In genomic region chr6:136959471-136959891, GRCh38 we compare ENCODE assay signal across 11 cellular contexts. TPM values are rescaled to one million over a fixed set of nuclear protein-coding genes. Genes with fewer than 3 reads are reported as not detected.
A peak's percentile ranks its signal among the peaks of the same experiment; 100 is the strongest.
DNase-seq lines count a peak whose midpoint lies in the region; ATAC-seq, FAIRE-seq and TF ChIP-seq lines count a peak whose summit lies in the region.
"Had no signal": no experiment of that assay in that cellular context is flagged by ENCODE, and none has a peak within 500 bp of the region (broad histone marks: within the 10 kb centered on the region; RNA-seq: fewer than 3 reads in every experiment).

No MANE protein-coding gene starts in this region.

- TF ChIP-seq EP300 in H1 (IDR thresholded peaks at IDR 0.05; ENCODE audit: borderline replicate concordance in 1 of 2, low read depth in 2 of 2, low read length in 2 of 2) = no peak

- H3K18ac ChIP-seq in H1 (ENCODE audit: extremely low read depth, low read length) = peak overlapping the region; percentile 91

- H3K27ac Mint-ChIP-seq in CD8-positive, alpha-beta memory T cell = no peak overlapping the region
- H3K27ac Mint-ChIP-seq: activated CD4-positive, alpha-beta T cell treated with anti-CD3 and anti-CD28 coated beads for 36 hours had no signal

- H3K4ac ChIP-seq in H1 (replicated peaks; ENCODE audit: insufficient read length, low read depth, low read length) = no peak overlapping the region

- no peak overlapping the region for H3K27ac ChIP-seq in H1 (ENCODE audit: low read depth, low read length)
- H3K27ac ChIP-seq in thyroid gland = no peak overlapping the region
- H3K27ac ChIP-seq in SJCRH30 = no peak overlapping the region
- no peak overlapping the region for H3K27ac ChIP-seq in CD8-positive, alpha-beta memory T cell (ENCODE audit: low read depth, low read length)
- H3K27ac ChIP-seq: 22Rv1 had no signal

- POLR2A ChIA-PET in H1 (lab: Charles Lee; ENCODE audit: partially characterized antibody) = interaction anchor here (0.7 to 4.6 kb wide), 6 partner anchors 13 to 130 kb away, joined by 3 to 26 read pairs (median 4); partner anchors contain the start of gene SLC35D3
- POLR2A ChIA-PET in CD8-positive, alpha-beta memory T cell (lab: Charles Lee) = no interaction called here

- CTCF ChIA-PET in H1 (lab: Charles Lee; ENCODE audit: partially characterized antibody) = interaction anchor here (0.7 to 5.1 kb wide), 13 partner anchors 8 to 642 kb away, joined by 3 to 41 read pairs (median 4); partner anchors contain the start of gene SLC35D3
- CTCF ChIA-PET in CD8-positive, alpha-beta memory T cell (lab: Charles Lee) = no interaction called here

- peak overlapping the region; percentile 98 for H2BK12ac ChIP-seq in H1 (ENCODE audit: low read depth, low read length)

- H3K4me1 Mint-ChIP-seq in CD8-positive, alpha-beta memory T cell = peaks cover 0 to 5% (median 3%) of the 10 kb centered on the region in 3 donors

- FAIRE-seq in H1 (lab: Jason Lieb, UNC) = peak; percentile 39

- peak overlapping the region in 1 of 2 experiments; percentile 9; a peak in 2 of 4 replicates for H3K4me2 ChIP-seq in H1 (ENCODE audit: insufficient read depth in 1 of 2, low read depth in 2 of 2, low read length in 2 of 2)

- no peak overlapping the region for H3K14ac ChIP-seq in H1 (ENCODE audit: insufficient read length)

- intact Hi-C loops in thyroid gland (cut with DNase I) = no loop called here

- H3K4me3 ChIP-seq in H1 (ENCODE audit: extremely low read depth in 1 of 4, insufficient read depth in 2 of 4, low read depth in 3 of 4, low read length in 4 of 4) (no peak overlapping the region), thyroid gland (replicated peaks in 1 of 3) (no peak overlapping the region), SJCRH30 (no peak overlapping the region)
- H3K4me3 ChIP-seq in CD8-positive, alpha-beta memory T cell (ENCODE audit: low read length) = no peak overlapping the region

- H2BK15ac ChIP-seq in H1 (ENCODE audit: low read length) = peak overlapping the region; percentile 77; the same call in 1 of the 2 replicates

- no peaks in the 10 kb centered on the region for H3K9me3 Mint-ChIP-seq in CD8-positive, alpha-beta memory T cell

- H4K8ac ChIP-seq in H1 (ENCODE audit: extremely low read depth, insufficient read depth, low read length) = peak overlapping the region; percentile 66; the same call in 1 of the 2 replicates

- no peaks in the 10 kb centered on the region for H3K36me3 ChIP-seq in H1 (ENCODE audit: control insufficient read depth in 2 of 4, insufficient read depth in 4 of 4, low read length in 3 of 4)
- no peaks in the 10 kb centered on the region for H3K36me3 ChIP-seq in thyroid gland
- no peaks in the 10 kb centered on the region for H3K36me3 ChIP-seq in SJCRH30
- H3K36me3 ChIP-seq in CD8-positive, alpha-beta memory T cell (ENCODE audit: insufficient read depth, low read length) = no peaks in the 10 kb centered on the region

- H4K5ac ChIP-seq in H1 (ENCODE audit: insufficient read length, low read depth, low read length) = peak overlapping the region; percentile 2

- no peak for TF ChIP-seq RAD21 in H1 (IDR thresholded peaks at IDR 0.05 in 1 of 2, conservative IDR thresholded peaks at IDR 0.05 in 1 of 2; ENCODE audit: low read depth in 2 of 2, low read length in 2 of 2)

- TF ChIP-seq CTCF in H1 (IDR thresholded peaks at IDR 0.05; ENCODE audit: control extremely low read depth in 1 of 3, insufficient read depth in 1 of 3, low read depth in 1 of 3, low read length in 3 of 3) (no peak), thyroid gland (IDR thresholded peaks at IDR 0.05) (no peak)

- no peaks in the 10 kb centered on the region for H3K36me3 Mint-ChIP-seq in CD8-positive, alpha-beta memory T cell

- H3K9me3 ChIP-seq in H1 (ENCODE audit: insufficient read depth in 2 of 2, low read depth in 1 of 2, low read length in 1 of 2) (no peaks in the 10 kb centered on the region), thyroid gland (no peaks in the 10 kb centered on the region), SJCRH30 (replicated peaks) (0 out of 2 replicates have a peak, but pooled peaks cover 3% of the 10 kb centered on the region)
- H3K9me3 ChIP-seq in CD8-positive, alpha-beta memory T cell (ENCODE audit: low read length) = no peaks in the 10 kb centered on the region

- H3K27me3 ChIP-seq in H1 (replicated peaks in 1 of 4; ENCODE audit: control insufficient read depth in 3 of 4, extremely low read depth in 1 of 4, insufficient read depth in 3 of 4, low read length in 3 of 4) = no peaks in the 10 kb centered on the region
- no peaks in the 10 kb centered on the region for H3K27me3 ChIP-seq in thyroid gland
- H3K27me3 ChIP-seq in SJCRH30 = no peaks in the 10 kb centered on the region
- no peaks in the 10 kb centered on the region for H3K27me3 ChIP-seq in CD8-positive, alpha-beta memory T cell (ENCODE audit: insufficient read depth, low read length, poor library complexity, severe bottlenecking)

- no peaks in the 10 kb centered on the region for H3K79me1 ChIP-seq in H1 (ENCODE audit: low read depth, low read length)

- no peak overlapping the region for H3K23ac ChIP-seq in H1 (ENCODE audit: insufficient read length)

- DNase-seq in DMS 273 (lab: John Stamatoyannopoulos, UW; ENCODE audit: unreplicated experiment) = peak; percentile 17
- DNase-seq in DMS 273 treated with DMSO at 0.1 percent for 48 hours (lab: John Stamatoyannopoulos, UW) = no peak
- DNase-seq in NCI-H345 (lab: John Stamatoyannopoulos, UW) = peak; percentile 76
- DNase-seq in H1 (ENCODE audit: low read depth in 1 of 2, low spot score in 2 of 2) = peak in 1 of 2 experiments; percentile 65
- peak; percentile 74 to 87 for DNase-seq in thyroid gland
- no peak for DNase-seq in SJCRH30
- no peak for DNase-seq in CD8-positive, alpha-beta memory T cell
- DNase-seq: activated CD4-positive, alpha-beta T cell treated with anti-CD3 and anti-CD28 coated beads for 36 hours had no signal

- peak overlapping the region; percentile 94 for H4K91ac ChIP-seq in H1 (replicated peaks; ENCODE audit: insufficient read length, low read length)

- peak overlapping the region; percentile 70 for H2BK120ac ChIP-seq in H1 (replicated peaks; ENCODE audit: low read depth, low read length)

- WGBS in H1 (ENCODE audit: extremely low coverage in 1 of 2, insufficient coverage in 1 of 2, insufficient read length in 1 of 2, insufficient replicate concordance in 2 of 2, low coverage in 1 of 2, low lambda C conversion rate in 2 of 2, missing lambda C conversion rate in 1 of 2), 2 experiments = 58% methylated on average over 14 of the region's 14 CpGs; no CpG with 5 or more reads in 1 of the 2 experiments
- WGBS in thyroid gland, 2 donors = 24 to 31% methylated on average over 9 to 10 of the region's 14 CpGs

- peak overlapping the region; percentile 78; the same call in 1 of the 2 replicates for H2BK5ac ChIP-seq in H1 (ENCODE audit: low read depth, low read length)

- H2AK5ac ChIP-seq in H1 (ENCODE audit: low read depth, low read length) = peak overlapping the region; percentile 30; the same call in 1 of the 2 replicates

- H2BK20ac ChIP-seq in H1 (ENCODE audit: low read length) = peak overlapping the region; percentile 92; the same call in 1 of the 2 replicates

- no peaks in the 10 kb centered on the region for H3K23me2 ChIP-seq in H1 (ENCODE audit: low read depth, low read length)

- no peak for TF ChIP-seq POLR2A in H1 (IDR thresholded peaks at IDR 0.05; ENCODE audit: control extremely low read depth in 1 of 2, low read depth in 2 of 2, low read length in 2 of 2)
- TF ChIP-seq POLR2A in thyroid gland (IDR thresholded peaks at IDR 0.05) = no peak

- no peaks in the 10 kb centered on the region for H4K20me1 ChIP-seq in H1 (replicated peaks in 1 of 2; ENCODE audit: control insufficient read depth in 1 of 2, insufficient read depth in 2 of 2, low read length in 2 of 2)

- H3K4me1 ChIP-seq in H1 (replicated peaks in 1 of 4; ENCODE audit: control insufficient read depth in 3 of 4, insufficient read depth in 4 of 4, low read length in 3 of 4) (peaks cover 0 to 33% (median 16%) of the 10 kb centered on the region in 4 experiments; a peak in 6 of 7 replicates), thyroid gland (peaks cover 0 to 7% of the 10 kb centered on the region in 2 donors), SJCRH30 (peaks cover 29% of the 10 kb centered on the region)
- no peaks in the 10 kb centered on the region for H3K4me1 ChIP-seq in CD8-positive, alpha-beta memory T cell (ENCODE audit: insufficient read depth, low read length)

- no peak overlapping the region for H3K56ac ChIP-seq in H1 (replicated peaks; ENCODE audit: insufficient read length, low read depth, low read length)

- H3K4me3 Mint-ChIP-seq in CD8-positive, alpha-beta memory T cell = no peak overlapping the region
- H3K4me3 Mint-ChIP-seq: activated CD4-positive, alpha-beta T cell treated with anti-CD3 and anti-CD28 coated beads for 36 hours had no signal

- ATAC-seq in HG03469 (IDR thresholded peaks at IDR 0.05; ENCODE audit: unreplicated experiment) = no peak
- ATAC-seq: activated CD4-positive, alpha-beta T cell treated with anti-CD3 and anti-CD28 coated beads for 36 hours had no signal

- H3K9ac ChIP-seq in H1 (replicated peaks in 1 of 4; ENCODE audit: extremely low read depth in 1 of 4, low read depth in 3 of 4, low read length in 3 of 4) = no peak overlapping the region; a peak in 1 of 7 replicates

- H2AFZ ChIP-seq in H1 (ENCODE audit: low read length) = 0 out of 2 replicates have a peak overlapping the region, but pooled peaks have one; percentile 25

- H3K79me2 ChIP-seq in H1 (ENCODE audit: control insufficient read depth in 1 of 2, insufficient read depth in 2 of 2, low read length in 2 of 2) = no peaks in the 10 kb centered on the region

- peaks cover 12 to 41% of the 10 kb centered on the region in 2 donors for H3K27me3 Mint-ChIP-seq in CD8-positive, alpha-beta memory T cell

TF ChIP-seq in H1, 55 proteins besides CTCF, POLR2A, EP300 and RAD21 (continues in another document):
- TF ChIP-seq CTBP2 (IDR thresholded peaks at IDR 0.05; ENCODE audit: borderline replicate concordance, insufficient read depth, insufficient read length, low read length) (no peak), SAP30 (IDR thresholded peaks at IDR 0.05; ENCODE audit: insufficient read depth, insufficient replicate concordance, low read length) (no peak), BRCA1 (IDR thresholded peaks at IDR 0.05; ENCODE audit: low read depth, low read length) (no peak), TBP (IDR thresholded peaks at IDR 0.05; ENCODE audit: low read depth, low read length) (no peak)

RNA-seq across cellular contexts. Expression of gene SLC35D3, which starts 37.4 kb away (rescaled TPM):
- 0.39 and 0.57 TPM in 2 replicates for total RNA-seq in H1 (2021; fragmentation: NEBNext Ultra II Directional; extraction: Animal tissue kit (Norgen Biotek cat#: 25700))
- 0.27 and 0.74 TPM in 2 replicates for polyA plus RNA-seq in H1 (2011; rRNA removed)
- 0.48 TPM for polyA plus RNA-seq in H1 (2011; cell fraction: cytosol; rRNA removed)
- polyA plus RNA-seq in H1 (2011; cell fraction: nucleus; rRNA removed) = 0.51 TPM
- polyA plus RNA-seq in H1 (2012, experiment 1 of 2) = 0.14 to 0.37 TPM (median 0.30 TPM) in 4 replicates
- 0.21 TPM for polyA plus RNA-seq in H1 (2012, experiment 2 of 2)
- polyA plus RNA-seq in H1 (2013, experiment 1 of 2) = 1.0 TPM
- polyA plus RNA-seq in H1 (2013, experiment 2 of 2) = 1.2 TPM
- 0.09 and 0.20 TPM in 2 replicates for polyA minus RNA-seq in H1 (2011; rRNA and poly(A)+ RNA removed)
- not detected for polyA minus RNA-seq in H1 (2011; cell fraction: cytosol; rRNA and poly(A)+ RNA removed)
- 0.30 TPM for polyA minus RNA-seq in H1 (2011; cell fraction: nucleus; rRNA and poly(A)+ RNA removed)
- not detected for total RNA-seq in thyroid gland
- 0.05 and 0.06 TPM in 2 replicates for total RNA-seq in SJCRH30 (2014; rRNA removed; shearing (Covaris generic))
- not detected for total RNA-seq in CD8-positive, alpha-beta memory T cell
- not detected for polyA plus RNA-seq in CD8-positive, alpha-beta memory T cell
- total RNA-seq: activated CD4-positive, alpha-beta T cell treated with anti-CD3 and anti-CD28 coated beads for 36 hours; epithelial cell of proximal tubule had no signal

Comparison
In these comparisons a context has a peak if more than half of its experiments do, and no peak if none do; other contexts are left out.
1. DNase-seq: peak in DMS 273 (single experiment), NCI-H345 (single experiment) and thyroid gland (2 of 2); none in DMS 273 treated with DMSO at 0.1 percent for 48 hours (single experiment), SJCRH30 (0 of 2) and CD8-positive, alpha-beta memory T cell (0 of 5).